In genomic region chr7:118214051-118214832, GRCh38 we compare ENCODE assay signal across 8 cellular contexts. TPM values are rescaled to one million over a fixed set of nuclear protein-coding genes. Genes with fewer than 3 reads are reported as not detected.
DNase-seq lines count a peak whose midpoint lies in the region; ATAC-seq and TF ChIP-seq lines count a peak whose summit lies in the region.

No MANE protein-coding gene starts in this region.

- WGBS in urinary bladder: 3% methylated on average over 49 of the region's 49 CpGs

- H3K36me3 ChIP-seq in BJ (ENCODE audit: control insufficient read depth, insufficient read depth, low read length) (no peaks in the 10 kb centered on the region), urinary bladder (ENCODE audit: insufficient read depth) (no peaks in the 10 kb centered on the region)

- POLR2A ChIA-PET in BJ (lab: Charles Lee): no interaction called here

- H3K4me1 Mint-ChIP-seq in activated T-helper 2 cell treated with anti-CD3 and anti-CD28 coated beads, Interferon-gamma antibody, Interleukin-2, Interleukin-4, amounts not matched to agents 10 μg/mL and 5 μg/mL and 100 μg/mL, durations not matched to agents 14 hours and 24 hours and 36 hours (ENCODE audit: low read depth): peaks cover 14% of the 10 kb centered on the region

- no peaks in the 10 kb centered on the region for H3K36me3 Mint-ChIP-seq in activated T-helper 2 cell treated with anti-CD3 and anti-CD28 coated beads, Interferon-gamma antibody, Interleukin-2, Interleukin-4, amounts not matched to agents 10 μg/mL and 5 μg/mL and 100 μg/mL, durations not matched to agents 14 hours and 24 hours and 36 hours (ENCODE audit: low read depth)

- H3K9me3 Mint-ChIP-seq in activated T-helper 2 cell treated with anti-CD3 and anti-CD28 coated beads, Interferon-gamma antibody, Interleukin-2, Interleukin-4, amounts not matched to agents 10 μg/mL and 5 μg/mL and 100 μg/mL, durations not matched to agents 14 hours and 24 hours and 36 hours: no peaks in the 10 kb centered on the region

- peak; percentile 95 for ATAC-seq in HG03378 (IDR thresholded peaks at IDR 0.05; ENCODE audit: unreplicated experiment)

- DNase-seq in BJ (ENCODE audit: low read depth) (peak; percentile 14), OCI-M2 (lab: John Stamatoyannopoulos, UW; ENCODE audit: unreplicated experiment) (peak; percentile 58), foreskin melanocyte (peak; percentile 55), pulmonary artery endothelial cell (ENCODE audit: low read depth, low spot score) (peak; percentile 24)
- DNase-seq in activated T-helper 2 cell treated with anti-CD3 and anti-CD28 coated beads, Interferon-gamma antibody, Interleukin-2, Interleukin-4, amounts not matched to agents 10 μg/mL and 5 μg/mL and 100 μg/mL, durations not matched to agents 14 hours and 24 hours and 36 hours (ENCODE audit: low spot score): peak; percentile 49

- no peak for TF ChIP-seq CTCF in BJ (IDR thresholded peaks at IDR 0.05; ENCODE audit: insufficient read depth, low read depth, low read length)

- H3K27ac Mint-ChIP-seq in activated T-helper 2 cell treated with anti-CD3 and anti-CD28 coated beads, Interferon-gamma antibody, Interleukin-2, Interleukin-4, amounts not matched to agents 10 μg/mL and 5 μg/mL and 100 μg/mL, durations not matched to agents 14 hours and 24 hours and 36 hours: no peak overlapping the region

- H3K4me1 ChIP-seq in urinary bladder (ENCODE audit: insufficient read depth): no peaks in the 10 kb centered on the region

- TF ChIP-seq POLR2A in GM19193 (IDR thresholded peaks at IDR 0.05; ENCODE audit: extremely low read depth, insufficient read depth, insufficient read length): peak; percentile 65

- H3K4me3 ChIP-seq in BJ (ENCODE audit: low read depth, low read length) (peak overlapping the region; percentile 40), urinary bladder (ENCODE audit: low read depth, low read length) (peak overlapping the region; percentile 40)

- peaks cover 31% of the 10 kb centered on the region for H3K27me3 Mint-ChIP-seq in activated T-helper 2 cell treated with anti-CD3 and anti-CD28 coated beads, Interferon-gamma antibody, Interleukin-2, Interleukin-4, amounts not matched to agents 10 μg/mL and 5 μg/mL and 100 μg/mL, durations not matched to agents 14 hours and 24 hours and 36 hours (ENCODE audit: low read depth)

- no peak overlapping the region for H3K27ac ChIP-seq in urinary bladder (ENCODE audit: low read depth)

- no peaks in the 10 kb centered on the region; the same call in 1 of the 2 replicates for H3K27me3 ChIP-seq in BJ (ENCODE audit: control insufficient read depth, insufficient read depth, low read length)

- peak overlapping the region; percentile 78 for H3K4me3 Mint-ChIP-seq in activated T-helper 2 cell treated with anti-CD3 and anti-CD28 coated beads, Interferon-gamma antibody, Interleukin-2, Interleukin-4, amounts not matched to agents 10 μg/mL and 5 μg/mL and 100 μg/mL, durations not matched to agents 14 hours and 24 hours and 36 hours (ENCODE audit: low read depth)

- intact Hi-C loops in activated T-helper 2 cell treated with anti-CD3 and anti-CD28 coated beads, Interferon-gamma antibody, Interleukin-2, Interleukin-4, amounts not matched to agents 10 μg/mL and 5 μg/mL and 100 μg/mL, durations not matched to agents 14 hours and 24 hours and 36 hours (cut with micrococcal nuclease): loop anchor here (1.0 kb wide), 1 partner anchor 31 kb away; no protein-coding TSS in a partner anchor

- CTCF ChIA-PET in BJ (lab: Yijun Ruan, JAX): interaction anchor here (0.8 kb wide), 1 partner anchor 19 kb away, joined by 3 read pairs; no protein-coding TSS in a partner anchor

RNA-seq across cellular contexts. Expression of gene ANKRD7, which starts 10.3 kb away (rescaled TPM):
- not detected in 2 replicates for polyA plus RNA-seq in BJ (2011; rRNA removed)
- not detected in 2 replicates for polyA minus RNA-seq in BJ (2011; rRNA and poly(A)+ RNA removed)
- total RNA-seq in activated T-helper 2 cell treated with anti-CD3 and anti-CD28 coated beads, Interferon-gamma antibody, Interleukin-2, Interleukin-4, amounts not matched to agents 10 μg/mL and 5 μg/mL and 100 μg/mL, durations not matched to agents 14 hours and 24 hours and 36 hours: not detected in 2 replicates
- 0.13 and 0.21 TPM in 2 replicates for total RNA-seq in pulmonary artery endothelial cell
- 3.1 TPM for total RNA-seq in urinary bladder
- 0.10 TPM for polyA plus RNA-seq in urinary bladder

RNA-seq across cellular contexts. Expression of gene LSM8, which starts 30.3 kb away (rescaled TPM):
- 47.2 and 49.5 TPM in 2 replicates for polyA plus RNA-seq in BJ (2011; rRNA removed)
- polyA minus RNA-seq in BJ (2011; rRNA and poly(A)+ RNA removed): 6.2 and 8.1 TPM in 2 replicates
- 46.8 and 50.3 TPM in 2 replicates for total RNA-seq in activated T-helper 2 cell treated with anti-CD3 and anti-CD28 coated beads, Interferon-gamma antibody, Interleukin-2, Interleukin-4, amounts not matched to agents 10 μg/mL and 5 μg/mL and 100 μg/mL, durations not matched to agents 14 hours and 24 hours and 36 hours
- total RNA-seq in pulmonary artery endothelial cell: 46.6 and 52.8 TPM in 2 replicates
- 62.2 TPM for total RNA-seq in urinary bladder
- 27.7 TPM for polyA plus RNA-seq in urinary bladder
